Comparison of ENCODE assay signal across 8 cellular contexts in genomic region chr20:46132705-46133120, GRCh38. TPM values are rescaled to one million over a fixed set of nuclear protein-coding genes. Genes with fewer than 3 reads are reported as not detected.
DNase-seq lines count a peak whose midpoint lies in the region; ATAC-seq and TF ChIP-seq lines count a peak whose summit lies in the region.

No MANE protein-coding gene starts in this region.

- no peaks in the 10 kb centered on the region for H3K9me3 Mint-ChIP-seq in activated T-cell treated with anti-CD3 and anti-CD28 coated beads, Interleukin-2, amount 50 U/mL, for 72 hours

- H3K4me3 Mint-ChIP-seq in activated T-cell treated with anti-CD3 and anti-CD28 coated beads, Interleukin-2, amount 50 U/mL, for 72 hours: no peak overlapping the region

- H2AFZ ChIP-seq in KMS-11 (ENCODE audit: low read depth): no peak overlapping the region

- peaks cover 9% of the 10 kb centered on the region for H3K4me1 Mint-ChIP-seq in activated T-cell treated with anti-CD3 and anti-CD28 coated beads, Interleukin-2, amount 50 U/mL, for 72 hours (ENCODE audit: low read depth)

- no peak overlapping the region for H3K9ac ChIP-seq in KMS-11

- no peak overlapping the region for H3K27ac ChIP-seq in KMS-11
- H3K27ac ChIP-seq in Peyer's patch: no peak overlapping the region
- no peak overlapping the region for H3K27ac ChIP-seq in substantia nigra (ENCODE audit: low read depth, low read length, poor library complexity, severe bottlenecking)

- TF ChIP-seq CTCF in GM10248 (IDR thresholded peaks at IDR 0.05; ENCODE audit: control extremely low read depth, extremely low read depth, low read depth, missing control alignments): peak; percentile 90
- TF ChIP-seq CTCF in KMS-11 (conservative IDR thresholded peaks at IDR 0.05; ENCODE audit: low read depth, low read length): peak; percentile 89
- TF ChIP-seq CTCF in Peyer's patch (IDR thresholded peaks at IDR 0.05): peak; percentile 31 to 72 (median 69)

- H3K36me3 ChIP-seq in KMS-11 (ENCODE audit: insufficient read depth) (no peaks in the 10 kb centered on the region), Peyer's patch (no peaks in the 10 kb centered on the region)

- peaks cover 34% of the 10 kb centered on the region for H3K27me3 Mint-ChIP-seq in activated T-cell treated with anti-CD3 and anti-CD28 coated beads, Interleukin-2, amount 50 U/mL, for 72 hours (ENCODE audit: low read depth)

- POLR2A ChIA-PET in GM10248 (lab: Yijun Ruan, JAX): no interaction called here

- H3K27me3 ChIP-seq in KMS-11 (ENCODE audit: insufficient read depth, low read depth) (peaks cover 67% of the 10 kb centered on the region), Peyer's patch (no peaks in the 10 kb centered on the region)

- no peaks in the 10 kb centered on the region for H3K9me3 ChIP-seq in Peyer's patch

- no peak overlapping the region for H3K27ac Mint-ChIP-seq in activated T-cell treated with anti-CD3 and anti-CD28 coated beads, Interleukin-2, amount 50 U/mL, for 72 hours

- H3K36me3 Mint-ChIP-seq in activated T-cell treated with anti-CD3 and anti-CD28 coated beads, Interleukin-2, amount 50 U/mL, for 72 hours (ENCODE audit: insufficient read depth in 2 of 2): no peaks in the 10 kb centered on the region

- H3K4me1 ChIP-seq in KMS-11 (ENCODE audit: low read depth, poor library complexity, severe bottlenecking) (peaks cover 3% of the 10 kb centered on the region), Peyer's patch (no peaks in the 10 kb centered on the region)

- H3K4me3 ChIP-seq in KMS-11 (IDR thresholded peaks at IDR 0.05; ENCODE audit: insufficient read depth, low read depth, low read length) (no peak overlapping the region), Peyer's patch (no peak overlapping the region)

- peak; percentile 83 for DNase-seq in GM10248 (ENCODE audit: extremely low spot score)
- peak; percentile 66 to 82 (median 71) for DNase-seq in Peyer's patch
- DNase-seq in activated T-cell treated with anti-CD3 and anti-CD28 coated beads, Interleukin-2, amount 50 U/mL, for 72 hours: peak; percentile 72 to 74
- peak; percentile 16 for DNase-seq in fibroblast of the conjunctiva (ENCODE audit: low read depth)
- peak in 50 of 56 donors; percentile 3 to 80 (median 38) for DNase-seq in nucleus accumbens (lab: John Stamatoyannopoulos, UW)
- peak in 41 of 49 donors; percentile 5 to 83 (median 49) for DNase-seq in substantia nigra (lab: John Stamatoyannopoulos, UW)

- CTCF ChIA-PET in GM10248 (lab: Yijun Ruan, JAX): interaction anchor here (0.6 to 5.7 kb wide), 33 partner anchors 8 to 305 kb away, joined by 3 to 45 read pairs (median 4); partner anchors contain the start of gene CD40

- peak; percentile 91 to 93 for ATAC-seq in activated T-cell treated with anti-CD3 and anti-CD28 coated beads, Interleukin-2, amount 50 U/mL, for 72 hours (replicated peaks in 1 of 2)
- no peak for ATAC-seq in GM18909 (IDR thresholded peaks at IDR 0.05; ENCODE audit: poor library complexity, unreplicated experiment)

- no peaks in the 10 kb centered on the region for H3K79me2 ChIP-seq in KMS-11 (ENCODE audit: insufficient read depth, low read depth)

- H4K20me1 ChIP-seq in KMS-11 (ENCODE audit: insufficient read depth): no peaks in the 10 kb centered on the region

- no peak overlapping the region for H3K4me2 ChIP-seq in KMS-11

- TF ChIP-seq POLR2A in Peyer's patch (IDR thresholded peaks at IDR 0.05): no peak

RNA-seq across cellular contexts. Expression of gene CD40, which starts 14.6 kb away (rescaled TPM):
- total RNA-seq in Peyer's patch: 10 to 100 TPM in 2 of 4 donors, 1 to 10 TPM in 2; 1.6 to 17.6 (median 9.3) TPM
- 1 to 10 TPM; 3.6 to 4.2 TPM for total RNA-seq in activated T-cell treated with anti-CD3 and anti-CD28 coated beads, Interleukin-2, amount 50 U/mL, for 72 hours

RNA-seq across cellular contexts. Expression of gene NCOA5, which starts 43.0 kb away (rescaled TPM):
- total RNA-seq in Peyer's patch: 10 to 100 TPM; 20.5 to 65.2 (median 24.9) TPM
- total RNA-seq in activated T-cell treated with anti-CD3 and anti-CD28 coated beads, Interleukin-2, amount 50 U/mL, for 72 hours: 10 to 100 TPM; 18.2 to 19.2 TPM

Comparison
In these comparisons a context has a peak if more than half of its experiments do, and no peak if none do; other contexts are left out.
1. DNase-seq: peak in every context shown above with its lines; median percentile 83 in GM10248; 73 in activated T-cell treated with anti-CD3 and anti-CD28 coated beads, Interleukin-2, amount 50 U/mL, for 72 hours; 71 in Peyer's patch; 49 in substantia nigra; 38 in nucleus accumbens; 16 in fibroblast of the conjunctiva.